In the genomic region with DNA sequence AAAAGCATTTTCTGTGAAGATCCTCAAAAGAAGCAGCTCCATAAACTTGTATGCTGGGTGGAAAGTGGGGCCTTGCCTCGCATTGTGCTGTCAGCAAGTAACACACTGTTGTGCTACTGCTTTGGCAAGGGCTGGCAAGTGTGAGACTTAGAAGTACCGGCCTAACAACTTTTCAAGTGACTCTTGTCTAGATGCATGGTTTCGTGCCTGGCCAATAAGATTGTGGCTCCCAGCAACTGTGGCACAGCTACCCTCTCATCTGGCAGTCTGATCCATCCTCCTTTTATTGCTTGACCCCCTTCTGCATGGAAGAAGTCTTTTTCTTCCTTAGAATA, we compare ENCODE assay signal across 25 cellular contexts.
"Had no signal": no experiment of that assay in that cellular context is flagged by ENCODE, and none has a peak within 500 bp of the region (broad histone marks: within the 10 kb centered on the region; RNA-seq: fewer than 3 reads in every experiment).

No MANE protein-coding gene starts in this region.

- H3K4me1 ChIP-seq: ascending aorta, breast epithelium, gastroesophageal sphincter had no signal

- H3K27ac ChIP-seq: ascending aorta, breast epithelium, cardiac muscle cell, coronary artery, dorsolateral prefrontal cortex, gastroesophageal sphincter had no signal

- H3K36me3 ChIP-seq: ascending aorta, breast epithelium, cardiac muscle cell, gastroesophageal sphincter had no signal

- H3K9me3 ChIP-seq: ascending aorta, breast epithelium, gastroesophageal sphincter had no signal

- H3K4me3 ChIP-seq: ascending aorta, breast epithelium, cardiac muscle cell, coronary artery, dorsolateral prefrontal cortex, gastroesophageal sphincter had no signal

- DNase-seq: activated CD4-positive, alpha-beta memory T cell treated with anti-CD3 and anti-CD28 coated beads for 36 hours; activated CD4-positive, alpha-beta T cell treated with anti-CD3 and anti-CD28 coated beads for 36 hours; activated CD4-positive, CD25-positive, alpha-beta regulatory T cell; activated CD4-positive, CD25-positive, alpha-beta regulatory T cell treated with anti-CD3 and anti-CD28 coated beads, Interleukin-2, amount 50 U/mL, for 72 hours; activated CD8-positive, alpha-beta memory T cell treated with anti-CD3 and anti-CD28 coated beads, Interleukin-2, amount 10 ng/mL, durations not matched to agents 7 days and 5 days; activated CD8-positive, alpha-beta memory T cell treated with anti-CD3 and anti-CD28 coated beads, Interleukin-2, amount 50 U/mL, for 4 hours; activated CD8-positive, alpha-beta T cell treated with anti-CD3 and anti-CD28 coated beads, Interleukin-2, amount 10 ng/mL, durations not matched to agents 7 days and 5 days; activated gamma-delta T cell; activated naive CD4-positive, alpha-beta T cell; activated naive CD4-positive, alpha-beta T cell treated with anti-CD3 and anti-CD28 coated beads, Interleukin-2, amount 10 ng/mL, durations not matched to agents 7 days and 5 days; activated naive CD8-positive, alpha-beta T cell treated with anti-CD3 and anti-CD28 coated beads, Interleukin-2, amount 10 ng/mL, durations not matched to agents 7 days and 5 days; activated T-cell treated with anti-CD3 and anti-CD28 coated beads, Interleukin-2, amount 50 U/mL, for 1 hour; activated T-cell treated with anti-CD3 and anti-CD28 coated beads, Interleukin-2, amount 50 U/mL, for 72 hours; dorsolateral prefrontal cortex; effector memory CD4-positive, alpha-beta T cell; endodermal cell; foreskin melanocyte; T-helper 2 cell had no signal

- ATAC-seq: activated CD4-positive, alpha-beta T cell treated with anti-CD3 and anti-CD28 coated beads for 36 hours; activated CD8-positive, alpha-beta memory T cell treated with anti-CD3 and anti-CD28 coated beads, Interleukin-2, amount 10 ng/mL, durations not matched to agents 7 days and 5 days; activated CD8-positive, alpha-beta T cell treated with anti-CD3 and anti-CD28 coated beads, Interleukin-2, amount 10 ng/mL, durations not matched to agents 7 days and 5 days; activated naive CD4-positive, alpha-beta T cell treated with anti-CD3 and anti-CD28 coated beads, Interleukin-2, amount 50 U/mL, for 72 hours; activated T-cell treated with anti-CD3 and anti-CD28 coated beads, Interleukin-2, amount 50 U/mL, for 72 hours; esophagus mucosa; gastroesophageal sphincter had no signal

- H3K27me3 ChIP-seq: ascending aorta, breast epithelium, cardiac muscle cell, gastroesophageal sphincter had no signal
